In genomic region chr15:60937278-60937677, GRCh38 we compare ENCODE assay signal across 24 cellular contexts.
"Had no signal": no experiment of that assay in that cellular context is flagged by ENCODE, and none has a peak within 500 bp of the region (broad histone marks: within the 10 kb centered on the region; RNA-seq: fewer than 3 reads in every experiment).

No MANE protein-coding gene starts in this region.

- H3K4me1 ChIP-seq: upper lobe of left lung had no signal

- H3K9me3 ChIP-seq: left ventricle myocardium inferior, mucosa of descending colon, stomach, testis, thyroid gland, transverse colon, upper lobe of left lung, vagina had no signal

- DNase-seq: islet precursor cell; left ventricle myocardium inferior; midbrain; mucosa of descending colon; naive thymus-derived CD4-positive, alpha-beta T cell; retina; right cardiac atrium; stimulated activated CD4-positive, alpha-beta T cell treated with anti-CD3 and anti-CD28 coated beads, Interleukin-12 subunit alpha, Interleukin-12 subunit beta, amount 100 ng/mL, for 4 hours; stimulated activated CD4-positive, alpha-beta T cell treated with anti-CD3 and anti-CD28 coated beads, Interleukin-15, amount 100 ng/mL, for 24 hours; stimulated activated CD4-positive, alpha-beta T cell treated with anti-CD3 and anti-CD28 coated beads, Interleukin-4, amount 100 ng/mL, for 1 hour; stimulated activated naive B cell treated with anti-CD40 and anti-IgM and Interleukin-4, amounts not matched to agents 10 μg/mL and 1 μg/mL and 100 μg/mL, for 72 hours; stimulated activated naive CD8-positive, alpha-beta T cell treated with anti-CD3 and anti-CD28 coated beads, Interleukin-15, Interleukin-2, amounts not matched to agents 100 U/mL and 50 U/mL, for 24 hours; stomach; testis; thyroid gland; transverse colon; upper lobe of left lung had no signal

- ATAC-seq: mucosa of descending colon; naive thymus-derived CD4-positive, alpha-beta T cell; natural killer cell treated with Interleukin-12 subunit alpha and Interleukin-12 subunit beta and Interleukin-15 and Interleukin-18, amount 100 ng/mL, for 72 hours; right cardiac atrium; sciatic nerve; stimulated activated naive B cell treated with anti-CD40 and anti-IgM and Interleukin-4, amounts not matched to agents 10 μg/mL and 1 μg/mL and 100 μg/mL, for 72 hours; stimulated activated naive CD8-positive, alpha-beta T cell treated with anti-CD3 and anti-CD28 coated beads, Interleukin-15, Interleukin-2, amounts not matched to agents 100 U/mL and 50 U/mL, for 24 hours had no signal

- H3K27ac ChIP-seq: hepatocyte, left ventricle myocardium inferior, parathyroid adenoma, skin epidermis, testis, thyroid gland, transverse colon, upper lobe of left lung, vagina had no signal

- H3K36me3 ChIP-seq: left ventricle myocardium inferior, stomach, thyroid gland, transverse colon, upper lobe of left lung, vagina had no signal

- H3K27me3 ChIP-seq: hepatocyte, stomach, testis, thyroid gland, transverse colon, upper lobe of left lung, vagina had no signal

- H3K4me3 ChIP-seq: hepatocyte, left ventricle myocardium inferior, lung, mucosa of descending colon, skin epidermis, stomach, testis, thyroid gland, transverse colon, upper lobe of left lung, vagina had no signal
